Comparison of ENCODE assay signal across 8 cellular contexts in genomic region chr15:75732809-75733451, GRCh38. TPM values are rescaled to one million over a fixed set of nuclear protein-coding genes. Genes with fewer than 3 reads are reported as not detected.
DNase-seq lines count a peak whose midpoint lies in the region; ATAC-seq and TF ChIP-seq lines count a peak whose summit lies in the region.

No MANE protein-coding gene starts in this region.

- H3K4me3 ChIP-seq in HL-60 (replicated peaks; ENCODE audit: insufficient read depth, low read length), result no peak overlapping the region
- H3K4me3 ChIP-seq in right cardiac atrium (ENCODE audit: low read length), result no peak overlapping the region

- intact Hi-C loops in right cardiac atrium (cut with DNase I) (loop anchor here in 1 of 4 donors (10.0 kb wide), 2 partner anchors 48 to 98 kb away; no protein-coding TSS in a partner anchor), sciatic nerve (cut with DNase I) (no loop called here)

- peaks cover 3% of the 10 kb centered on the region for H3K4me1 ChIP-seq in right cardiac atrium (ENCODE audit: control insufficient read depth, insufficient read depth, low read length)

- ATAC-seq in right cardiac atrium (peak; percentile 61 to 70), sciatic nerve (peak; percentile 79)

- H3K27me3 ChIP-seq in HL-60 (ENCODE audit: insufficient read depth, poor library complexity, severe bottlenecking) (no peaks in the 10 kb centered on the region), right cardiac atrium (ENCODE audit: control insufficient read depth, insufficient read depth) (no peaks in the 10 kb centered on the region)

- WGBS in right cardiac atrium, result 24% methylated on average over 12 of the region's 12 CpGs

- peak; percentile 76 for DNase-seq in EH (ENCODE audit: low read depth)
- peak in 1 of 2 experiments; percentile 70 for DNase-seq in HL-60 (ENCODE audit: low read depth in 1 of 2, low spot score in 1 of 2)
- DNase-seq in SK-N-DZ (ENCODE audit: low spot score), result peak; percentile 87
- peak in 35 of 56 donors; percentile 13 to 74 (median 41) for DNase-seq in amygdala (lab: John Stamatoyannopoulos, UW)
- peak; percentile 63 to 87 (median 86) for DNase-seq in right cardiac atrium
- DNase-seq in sciatic nerve (ENCODE audit: low spot score), result peak; percentile 88
- DNase-seq in COLO829 (ENCODE audit: low spot score), result no peak
- DNase-seq in NCI-H2107 (lab: John Stamatoyannopoulos, UW), result no peak

- TF ChIP-seq CTCF in HL-60 (IDR thresholded peaks at IDR 0.05; ENCODE audit: insufficient read depth, low read length), result peak; percentile 76

- no peaks in the 10 kb centered on the region for H3K9me3 ChIP-seq in right cardiac atrium (ENCODE audit: control insufficient read depth, low read length)

- H3K27ac ChIP-seq in HL-60 (replicated peaks) (no peak overlapping the region), right cardiac atrium (ENCODE audit: low read length) (no peak overlapping the region)

RNA-seq across cellular contexts. Expression of gene CSPG4, which starts 20.3 kb away (rescaled TPM):
- polyA plus RNA-seq in SK-N-DZ (2014; cell fraction: cytosol; rRNA removed), result 2.3 and 2.6 TPM in 2 replicates
- 1.7 and 2.3 TPM in 2 replicates for polyA plus RNA-seq in SK-N-DZ (2014; cell fraction: nucleus; rRNA removed)
- total RNA-seq in right cardiac atrium (10 to 100 TPM; 10.1 to 48.9 (median 16.2) TPM), sciatic nerve (57.5 TPM)
- 11.5 TPM for polyA plus RNA-seq in right cardiac atrium

Comparison
In these comparisons a context has a peak if more than half of its experiments do, and no peak if none do; other contexts are left out.
1. DNase-seq: peak in EH (single experiment), SK-N-DZ (single experiment), amygdala (35 of 56), right cardiac atrium (3 of 3) and sciatic nerve (single experiment); none in COLO829 (single experiment) and NCI-H2107 (single experiment).